Comparison of ENCODE assay signal across 8 cellular contexts in genomic region chr15:85296615-85297402, GRCh38.
A peak's percentile ranks its signal among the peaks of the same experiment; 100 is the strongest.
DNase-seq lines count a peak whose midpoint lies in the region; ATAC-seq, FAIRE-seq and TF ChIP-seq lines count a peak whose summit lies in the region.

No MANE protein-coding gene starts in this region.

- H3K9me2 ChIP-seq in neural cell (ENCODE audit: insufficient read depth, low read length), result no peaks in the 10 kb centered on the region

- peak; percentile 84 for TF ChIP-seq RAD21 in neural cell (conservative IDR thresholded peaks at IDR 0.05)

- DNase-seq in DMS153 (lab: John Stamatoyannopoulos, UW) (peak; percentile 12), HTR-8/SVneo (ENCODE audit: insufficient read length, low spot score) (peak; percentile 63), fibroblast of gingiva (ENCODE audit: low read depth) (peak; percentile 69)
- peak; percentile 58 for DNase-seq in activated T-cell treated with anti-CD3 and anti-CD28 coated beads, Interleukin-2, amount 50 U/mL, for 1 hour

- H4K20me1 ChIP-seq in OCI-LY3 (ENCODE audit: insufficient read depth, low read length) (no peaks in the 10 kb centered on the region), neural cell (ENCODE audit: insufficient read depth) (no peaks in the 10 kb centered on the region)

- peak; percentile 51 for FAIRE-seq in HTR-8/SVneo (lab: Jason Lieb, UNC)

- H2AFZ ChIP-seq in OCI-LY3 (ENCODE audit: low read depth, low read length) (peak overlapping the region; percentile 89), neural cell (ENCODE audit: low read depth, low read length) (no peak overlapping the region)

- H3F3A ChIP-seq in neural cell (ENCODE audit: insufficient read depth, low read length, poor library complexity, severe bottlenecking), result no peaks in the 10 kb centered on the region

- peak; percentile 91 for TF ChIP-seq CTCF in OCI-LY3 (IDR thresholded peaks at IDR 0.05; ENCODE audit: low read depth, low read length)
- peak; percentile 82 for TF ChIP-seq CTCF in neural cell (IDR thresholded peaks at IDR 0.05; ENCODE audit: poor library complexity, severe bottlenecking)

- H3K79me2 ChIP-seq in OCI-LY3 (ENCODE audit: low read length), result no peaks in the 10 kb centered on the region
- H3K79me2 ChIP-seq in neural cell (replicated peaks; ENCODE audit: insufficient read depth, low read length), result no peaks in the 10 kb centered on the region

- peaks cover 12% of the 10 kb centered on the region for H3K27me3 ChIP-seq in OCI-LY3 (ENCODE audit: low read depth, low read length)
- no peaks in the 10 kb centered on the region for H3K27me3 ChIP-seq in neural cell (ENCODE audit: insufficient read depth, low read depth, low read length)
- no peaks in the 10 kb centered on the region for H3K27me3 ChIP-seq in stomach smooth muscle (ENCODE audit: control insufficient read depth in 1 of 2, insufficient read depth in 2 of 2, low read length in 2 of 2)

- H3K4me3 ChIP-seq in OCI-LY3 (ENCODE audit: low read length) (peak overlapping the region; percentile 71), neural cell (ENCODE audit: low read length) (no peak overlapping the region), stomach smooth muscle (ENCODE audit: low read length in 2 of 2) (peak overlapping the region; percentile 71 to 87)

- no peak for TF ChIP-seq EP300 in neural cell (conservative IDR thresholded peaks at IDR 0.05; ENCODE audit: poor library complexity, severe bottlenecking)

- H3K4me1 ChIP-seq in OCI-LY3 (ENCODE audit: low read length), result peaks cover 19% of the 10 kb centered on the region
- H3K4me1 ChIP-seq in stomach smooth muscle (ENCODE audit: control insufficient read depth, insufficient read depth, low read length), result no peaks in the 10 kb centered on the region

- H3K36me3 ChIP-seq in OCI-LY3 (replicated peaks; ENCODE audit: low read depth, low read length) (no peaks in the 10 kb centered on the region), neural cell (ENCODE audit: insufficient read depth, low read length) (no peaks in the 10 kb centered on the region), stomach smooth muscle (ENCODE audit: control insufficient read depth in 2 of 2, insufficient read depth in 2 of 2, low read length in 2 of 2) (no peaks in the 10 kb centered on the region)

- peak overlapping the region; percentile 91 for H3K4me2 ChIP-seq in OCI-LY3 (ENCODE audit: low read length)
- no peak overlapping the region for H3K4me2 ChIP-seq in neural cell (ENCODE audit: low read length)

- H3K27ac ChIP-seq in OCI-LY3 (ENCODE audit: low read length), result no peak overlapping the region
- no peak overlapping the region for H3K27ac ChIP-seq in neural cell (ENCODE audit: low read length)
- H3K27ac ChIP-seq in stomach smooth muscle (ENCODE audit: low read length), result no peak overlapping the region

- peak; percentile 94 for ATAC-seq in GM21390 (IDR thresholded peaks at IDR 0.05; ENCODE audit: unreplicated experiment)

- H3K9me3 ChIP-seq in OCI-LY3 (ENCODE audit: insufficient read depth, low read length), result no peaks in the 10 kb centered on the region
- no peaks in the 10 kb centered on the region for H3K9me3 ChIP-seq in neural cell (ENCODE audit: low read length)
- no peaks in the 10 kb centered on the region for H3K9me3 ChIP-seq in stomach smooth muscle (ENCODE audit: control insufficient read depth in 2 of 2, low read length in 2 of 2)

- H3K9ac ChIP-seq in OCI-LY3 (ENCODE audit: low read length), result peak overlapping the region; percentile 43
- no peak overlapping the region for H3K9ac ChIP-seq in neural cell (ENCODE audit: low read length)
- peak overlapping the region in 1 of 2 donors; percentile 60 for H3K9ac ChIP-seq in stomach smooth muscle (ENCODE audit: low read length in 2 of 2)

TF ChIP-seq in neural cell, 6 proteins besides CTCF, POLR2A, EP300 and RAD21:
- TF ChIP-seq MXI1 (conservative IDR thresholded peaks at IDR 0.05; ENCODE audit: poor library complexity, severe bottlenecking) (no peak), SMC3 (conservative IDR thresholded peaks at IDR 0.05; ENCODE audit: poor library complexity) (peak; percentile 82)

Comparison
In these comparisons a context has a peak if more than half of its experiments do, and no peak if none do; other contexts are left out.
1. DNase-seq: peak in every context shown above with its lines; median percentile 69 in fibroblast of gingiva; 63 in HTR-8/SVneo; 58 in activated T-cell treated with anti-CD3 and anti-CD28 coated beads, Interleukin-2, amount 50 U/mL, for 1 hour; 12 in DMS153.